ENCODE assay signal across 11 cellular contexts in the genomic region with DNA sequence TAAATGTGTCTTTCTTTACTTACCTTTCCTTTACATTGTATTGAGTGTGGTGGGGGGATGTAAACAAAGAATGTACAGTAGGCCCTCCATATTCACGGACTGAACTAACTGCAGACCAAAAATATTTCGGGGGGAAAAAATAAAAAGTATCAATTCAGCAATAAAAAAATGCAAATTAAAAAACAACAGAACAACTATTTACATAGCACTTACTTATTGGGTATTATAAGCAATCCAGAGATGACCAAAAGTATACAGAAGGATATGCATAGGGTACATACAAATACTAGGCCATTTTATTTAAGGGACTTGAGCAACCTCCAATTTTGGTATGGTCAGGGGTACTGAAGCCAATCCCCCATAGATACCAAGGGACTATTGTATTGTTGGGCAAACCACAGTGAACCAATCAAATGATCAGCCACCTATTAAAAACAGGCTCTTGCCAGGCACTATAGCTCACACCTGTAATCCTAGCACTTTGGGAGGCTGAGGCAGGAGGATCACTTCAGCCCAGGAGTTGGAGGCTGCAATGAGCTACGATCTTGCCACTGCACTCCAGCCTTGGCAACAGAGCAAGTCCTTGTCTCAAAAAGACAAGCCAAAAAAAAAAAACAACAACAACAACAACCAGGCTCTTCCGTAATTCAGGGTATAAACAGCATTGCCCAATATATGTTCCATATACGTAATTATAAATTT. TPM values are rescaled to one million over a fixed set of nuclear protein-coding genes. Genes with fewer than 3 reads are reported as not detected.
A peak's percentile ranks its signal among the peaks of the same experiment; 100 is the strongest.
DNase-seq lines count a peak whose midpoint lies in the region; ATAC-seq and TF ChIP-seq lines count a peak whose summit lies in the region.
"Had no signal": no experiment of that assay in that cellular context is flagged by ENCODE, and none has a peak within 500 bp of the region (broad histone marks: within the 10 kb centered on the region; RNA-seq: fewer than 3 reads in every experiment).

No MANE protein-coding gene starts in this region.

- H3K36me3 ChIP-seq in HEK293 (ENCODE audit: control insufficient read depth in 2 of 2, insufficient read depth in 1 of 2, low read length in 2 of 2) (no peaks in the 10 kb centered on the region), tibial artery (no peaks in the 10 kb centered on the region)
- H3K36me3 ChIP-seq: vagina had no signal

- intact Hi-C loops in CD14-positive monocyte (cut with micrococcal nuclease) (no loop called here), tibial artery (cut with DNase I; ENCODE audit: low total_unique reads) (no loop called here)

- peaks cover 3 to 9% of the 10 kb centered on the region in 2 donors for H3K36me3 Mint-ChIP-seq in CD14-positive monocyte
- no peaks in the 10 kb centered on the region for H3K36me3 Mint-ChIP-seq in activated naive CD8-positive, alpha-beta T cell
- peaks cover 0 to 4% (median 3%) of the 10 kb centered on the region in 3 donors for H3K36me3 Mint-ChIP-seq in naive thymus-derived CD8-positive, alpha-beta T cell
- H3K36me3 Mint-ChIP-seq in chondrocyte (ENCODE audit: low read depth), result no peaks in the 10 kb centered on the region

- no peaks in the 10 kb centered on the region for H3K9me3 ChIP-seq in HEK293 (ENCODE audit: control insufficient read depth, insufficient read depth, low read depth, low read length)
- no peaks in the 10 kb centered on the region for H3K9me3 ChIP-seq in tibial artery
- H3K9me3 ChIP-seq: vagina had no signal

- H3K27me3 Mint-ChIP-seq in CD14-positive monocyte (ENCODE audit: low read depth in 3 of 3) (peaks cover 22 to 26% (median 25%) of the 10 kb centered on the region in 3 donors), chondrocyte (ENCODE audit: low read depth) (peaks cover 3% of the 10 kb centered on the region)
- H3K27me3 Mint-ChIP-seq in activated naive CD8-positive, alpha-beta T cell, result no peaks in the 10 kb centered on the region
- no peaks in the 10 kb centered on the region for H3K27me3 Mint-ChIP-seq in naive thymus-derived CD8-positive, alpha-beta T cell

- H3K4me3 ChIP-seq in HEK293 (ENCODE audit: low read depth, low read length) (no peak overlapping the region), tibial artery (no peak overlapping the region)

- no peak for ATAC-seq in naive thymus-derived CD8-positive, alpha-beta T cell
- ATAC-seq: left ventricle myocardium superior had no signal

- POLR2A ChIA-PET in HEK293 (lab: Yijun Ruan, JAX), result no interaction called here
- POLR2A ChIA-PET in naive thymus-derived CD8-positive, alpha-beta T cell (lab: Charles Lee), result no interaction called here

- in situ Hi-C loops in GM13976 (cut with MboI; ENCODE audit: low sequenced_read_pairs, unreplicated experiment), result no loop called here

- peaks cover 52% of the 10 kb centered on the region for H3K4me1 Mint-ChIP-seq in CD14-positive monocyte
- peaks cover 64% of the 10 kb centered on the region for H3K4me1 Mint-ChIP-seq in activated naive CD8-positive, alpha-beta T cell (ENCODE audit: low read depth)
- peaks cover 24 to 68% (median 64%) of the 10 kb centered on the region in 4 donors for H3K4me1 Mint-ChIP-seq in naive thymus-derived CD8-positive, alpha-beta T cell
- peaks cover 43% of the 10 kb centered on the region for H3K4me1 Mint-ChIP-seq in chondrocyte (ENCODE audit: low read depth)

- H3K4me3 Mint-ChIP-seq in CD14-positive monocyte, result no peak overlapping the region
- H3K4me3 Mint-ChIP-seq in activated naive CD8-positive, alpha-beta T cell, result peak overlapping the region; percentile 50
- H3K4me3 Mint-ChIP-seq in naive thymus-derived CD8-positive, alpha-beta T cell, result peak overlapping the region in 9 of 10 donors; percentile 43 to 99 (median 74)
- no peak overlapping the region for H3K4me3 Mint-ChIP-seq in chondrocyte (ENCODE audit: unreplicated experiment)

- H3K4me1 ChIP-seq in HEK293 (ENCODE audit: control insufficient read depth, insufficient read depth, low read length) (no peaks in the 10 kb centered on the region; the same call in 1 of the 2 replicates), tibial artery (peaks cover 0 to 22% (median 3%) of the 10 kb centered on the region in 4 donors)

- TF ChIP-seq CTCF in CD14-positive monocyte (IDR thresholded peaks at IDR 0.05), result no peak
- TF ChIP-seq CTCF in HEK293 (tag by site-specific recombination; IDR thresholded peaks at IDR 0.05), result no peak
- no peak for TF ChIP-seq CTCF in chondrocyte (IDR thresholded peaks at IDR 0.05)
- no peak for TF ChIP-seq CTCF in GM13976 (IDR thresholded peaks at IDR 0.05; ENCODE audit: borderline replicate concordance, control extremely low read depth, extremely low read depth, insufficient read depth, missing control alignments)
- TF ChIP-seq CTCF in tibial artery (IDR thresholded peaks at IDR 0.05), result no peak

- H3K27ac Mint-ChIP-seq in CD14-positive monocyte (peak overlapping the region; percentile 40 to 94 (median 70)), chondrocyte (ENCODE audit: unreplicated experiment) (no peak overlapping the region)
- H3K27ac Mint-ChIP-seq in activated naive CD8-positive, alpha-beta T cell, result no peak overlapping the region
- peak overlapping the region in 6 of 10 donors; percentile 38 to 90 (median 64) for H3K27ac Mint-ChIP-seq in naive thymus-derived CD8-positive, alpha-beta T cell

- H3K27me3 ChIP-seq in tibial artery, result no peaks in the 10 kb centered on the region
- H3K27me3 ChIP-seq: vagina had no signal

- H3K27ac ChIP-seq in HEK293 (ENCODE audit: extremely low read depth, low read depth, low read length), result no peak overlapping the region
- H3K27ac ChIP-seq in tibial artery, result no peak overlapping the region

- H3K9me3 Mint-ChIP-seq in CD14-positive monocyte (no peaks in the 10 kb centered on the region), chondrocyte (ENCODE audit: low read depth) (no peaks in the 10 kb centered on the region)
- H3K9me3 Mint-ChIP-seq in activated naive CD8-positive, alpha-beta T cell (ENCODE audit: low read depth), result no peaks in the 10 kb centered on the region
- H3K9me3 Mint-ChIP-seq in naive thymus-derived CD8-positive, alpha-beta T cell, result no peaks in the 10 kb centered on the region

- DNase-seq in CD14-positive monocyte (ENCODE audit: low spot score) (no peak), chondrocyte (ENCODE audit: low spot score) (no peak), GM13976 (ENCODE audit: low spot score) (no peak), DMS 273 treated with DMSO at 0.1 percent for 48 hours (lab: John Stamatoyannopoulos, UW) (no peak), tibial artery (no peak)
- no peak for DNase-seq in naive thymus-derived CD8-positive, alpha-beta T cell
- DNase-seq: activated CD8-positive, alpha-beta memory T cell treated with anti-CD3 and anti-CD28 coated beads, Interleukin-2, amount 50 U/mL, for 48 hours; left ventricle myocardium superior had no signal

- CTCF ChIA-PET in HEK293 (lab: Yijun Ruan, JAX), result no interaction called here

TF ChIP-seq in HEK293, 187 proteins besides CTCF, POLR2A, EP300 and RAD21:
- TF ChIP-seq ZNF26 (tag by site-specific recombination; IDR thresholded peaks at IDR 0.05) (no peak), PRDM10 (tag by site-specific recombination; IDR thresholded peaks at IDR 0.05) (peak; percentile 92)

RNA-seq across cellular contexts. Expression of gene VPS13C, which starts 1.8 kb away (rescaled TPM):
- polyA plus RNA-seq in CD14-positive monocyte, result 10 to 100 TPM; 12.0 to 18.4 TPM
- total RNA-seq in naive thymus-derived CD8-positive, alpha-beta T cell, result 100 to 1,000 TPM; 103 to 109 TPM
- 10 to 100 TPM; 11.1 to 17.6 (median 13.3) TPM for polyA plus RNA-seq in naive thymus-derived CD8-positive, alpha-beta T cell
- 46.0 to 53.0 TPM (median 49.2 TPM) in 3 replicates for total RNA-seq in chondrocyte

RNA-seq across cellular contexts. Expression of gene C2CD4A, which starts 8.3 kb away (rescaled TPM):
- polyA plus RNA-seq in CD14-positive monocyte, result not detected
- not detected for total RNA-seq in naive thymus-derived CD8-positive, alpha-beta T cell
- not detected for polyA plus RNA-seq in naive thymus-derived CD8-positive, alpha-beta T cell
- total RNA-seq in chondrocyte, result 0.10 TPM in 1 of 3 replicates, not detected in the others
- total RNA-seq: left ventricle myocardium superior, vagina had no signal

Comparison
In these comparisons a context has a peak if more than half of its experiments do, and no peak if none do; other contexts are left out.
1. H3K27ac Mint-ChIP-seq: peak in CD14-positive monocyte (7 of 7) and naive thymus-derived CD8-positive, alpha-beta T cell (6 of 10); none in activated naive CD8-positive, alpha-beta T cell (single experiment) and chondrocyte (single experiment).
2. H3K4me3 Mint-ChIP-seq: peak in activated naive CD8-positive, alpha-beta T cell (single experiment) and naive thymus-derived CD8-positive, alpha-beta T cell (9 of 10); none in CD14-positive monocyte (0 of 2) and chondrocyte (single experiment).